Comparison of ENCODE assay signal across 28 cellular contexts in genomic region chr16:12093902-12094301, GRCh38.
"Had no signal": no experiment of that assay in that cellular context is flagged by ENCODE, and none has a peak within 500 bp of the region (broad histone marks: within the 10 kb centered on the region; RNA-seq: fewer than 3 reads in every experiment).

No MANE protein-coding gene starts in this region.

- H2AFZ ChIP-seq: neural progenitor cell had no signal

- ATAC-seq: effector memory CD8-positive, alpha-beta T cell; heart right ventricle; left cardiac atrium; left lung; mucosa of descending colon; stimulated activated memory B cell treated with anti-CD40 and anti-IgM and Interleukin-4, amounts not matched to agents 10 μg/mL and 1 μg/mL and 100 μg/mL, for 72 hours; stimulated activated naive CD8-positive, alpha-beta T cell treated with anti-CD3 and anti-CD28 coated beads, Interleukin-15, Interleukin-2, amounts not matched to agents 100 U/mL and 50 U/mL, for 24 hours had no signal

- H3K27ac Mint-ChIP-seq: mesothelial cell of epicardium; stimulated activated memory B cell treated with anti-CD40 and anti-IgM and Interleukin-4, amounts not matched to agents 10 μg/mL and 1 μg/mL and 100 μg/mL, for 72 hours; type B pancreatic cell had no signal

- H3K27ac ChIP-seq: esophagus squamous epithelium, heart right ventricle, left lung, neural progenitor cell, prostate gland, right atrium auricular region, sigmoid colon, testis, tibial artery had no signal

- H3K9me3 Mint-ChIP-seq: effector memory CD8-positive, alpha-beta T cell; mesothelial cell of epicardium; naive B cell; nephron; neural progenitor cell; stimulated activated memory B cell treated with anti-CD40 and anti-IgM and Interleukin-4, amounts not matched to agents 10 μg/mL and 1 μg/mL and 100 μg/mL, for 72 hours; type B pancreatic cell had no signal

- DNase-seq: cortex of kidney; effector memory CD8-positive, alpha-beta T cell; erythroblast; esophagus squamous epithelium; foreskin melanocyte; glutamatergic neuron; heart right ventricle; hippocampal formation; left cardiac atrium; mesenchymal stem cell; mucosa of descending colon; naive B cell; nucleus accumbens; sigmoid colon; stimulated activated CD4-positive, alpha-beta T cell treated with anti-CD3 and anti-CD28 coated beads, Interleukin-2, amount 100 ng/mL, for 24 hours; stimulated activated CD4-positive, alpha-beta T cell treated with anti-CD3 and anti-CD28 coated beads, Interleukin-4, amount 100 ng/mL, for 24 hours; stimulated activated naive CD8-positive, alpha-beta T cell treated with anti-CD3 and anti-CD28 coated beads, Interleukin-15, Interleukin-2, amounts not matched to agents 100 U/mL and 50 U/mL, for 24 hours; substantia nigra; testis had no signal

- H3K36me3 ChIP-seq: esophagus squamous epithelium, heart right ventricle, left lung, neural progenitor cell, prostate gland, right atrium auricular region, sigmoid colon, tibial artery had no signal

- H3K36me3 Mint-ChIP-seq: mesothelial cell of epicardium, neural progenitor cell had no signal

- H3K4me3 Mint-ChIP-seq: effector memory CD8-positive, alpha-beta T cell; mesothelial cell of epicardium; nephron; stimulated activated memory B cell treated with anti-CD40 and anti-IgM and Interleukin-4, amounts not matched to agents 10 μg/mL and 1 μg/mL and 100 μg/mL, for 72 hours; type B pancreatic cell had no signal

- H3K27me3 ChIP-seq: esophagus squamous epithelium, heart right ventricle, left lung, right atrium auricular region, sigmoid colon, testis, tibial artery had no signal

- H3K4me2 ChIP-seq: neural progenitor cell had no signal

- H3K9ac ChIP-seq: neural progenitor cell had no signal

- H3K4me3 ChIP-seq: esophagus squamous epithelium, heart right ventricle, left lung, mucosa of descending colon, neural progenitor cell, prostate gland, right atrium auricular region, sigmoid colon, testis, tibial artery had no signal
